17 cellular contexts compared by ENCODE assay signal in genomic region chr4:95167809-95168208, GRCh38.
DNase-seq lines count a peak whose midpoint lies in the region; ATAC-seq, FAIRE-seq and TF ChIP-seq lines count a peak whose summit lies in the region.
"Had no signal": no experiment of that assay in that cellular context is flagged by ENCODE, and none has a peak within 500 bp of the region (broad histone marks: within the 10 kb centered on the region; RNA-seq: fewer than 3 reads in every experiment).

No MANE protein-coding gene starts in this region.

- H3K27ac ChIP-seq in A549 (no peak overlapping the region), esophagus muscularis mucosa (replicated peaks in 1 of 4) (no peak overlapping the region)
- H3K27ac ChIP-seq: cardiac muscle cell, right atrium auricular region, testis had no signal

- no peak overlapping the region for H3K4me3 ChIP-seq in A549
- H3K4me3 ChIP-seq in esophagus muscularis mucosa, result no peak overlapping the region
- H3K4me3 ChIP-seq: cardiac muscle cell, right atrium auricular region, testis had no signal

- H3K27me3 ChIP-seq in esophagus muscularis mucosa, result no peaks in the 10 kb centered on the region
- H3K27me3 ChIP-seq: cardiac muscle cell, right atrium auricular region, testis had no signal

- TF ChIP-seq POLR2A in A549 (IDR thresholded peaks at IDR 0.05; ENCODE audit: low read length), result no peak
- TF ChIP-seq POLR2A in esophagus muscularis mucosa (IDR thresholded peaks at IDR 0.05; ENCODE audit: low read depth), result no peak

- no peaks in the 10 kb centered on the region for H3K9me3 ChIP-seq in A549
- no peaks in the 10 kb centered on the region for H3K9me3 ChIP-seq in esophagus muscularis mucosa
- H3K9me3 ChIP-seq: right atrium auricular region, testis had no signal

- POLR2A ChIA-PET in A549 (lab: Yijun Ruan, JAX), result no interaction called here

- DNase-seq in A549 (ENCODE audit: low read depth in 1 of 2, low spot score in 1 of 2), result no peak
- peak; percentile 30 for DNase-seq in H4 (ENCODE audit: low spot score)
- peak; percentile 58 for DNase-seq in OCI-M1 (lab: John Stamatoyannopoulos, UW)
- DNase-seq in esophagus muscularis mucosa (ENCODE audit: extremely low spot score), result peak; percentile 39
- no peak for DNase-seq in GM10266 (ENCODE audit: extremely low spot score)
- DNase-seq: activated naive CD8-positive, alpha-beta T cell treated with anti-CD3 and anti-CD28 coated beads, Interleukin-2, amount 50 U/mL, for 24 hours; effector memory CD8-positive, alpha-beta T cell; hippocampal formation; midbrain; NCI-H1417 treated with DMSO at 0.1 percent for 48 hours; NCI-H2227 treated with DMSO at 0.1 percent for 48 hours; testis had no signal

- ATAC-seq in A549 (no peak), GM19452 (IDR thresholded peaks at IDR 0.05; ENCODE audit: unreplicated experiment) (no peak), GM21825 (IDR thresholded peaks at IDR 0.05; ENCODE audit: unreplicated experiment) (no peak)
- ATAC-seq: activated naive CD8-positive, alpha-beta T cell treated with anti-CD3 and anti-CD28 coated beads, Interleukin-2, amount 50 U/mL, for 24 hours; effector memory CD8-positive, alpha-beta T cell had no signal

- 93% methylated on average over 7 of the region's 7 CpGs for WGBS in A549 (ENCODE audit: missing lambda C conversion rate)
- 87% methylated on average over 7 of the region's 7 CpGs for WGBS in esophagus muscularis mucosa

- TF ChIP-seq CTCF in A549 (IDR thresholded peaks at IDR 0.05) (no peak), esophagus muscularis mucosa (IDR thresholded peaks at IDR 0.05) (no peak), GM10266 (IDR thresholded peaks at IDR 0.05; ENCODE audit: control insufficient read depth, insufficient read depth, low read depth, missing control alignments) (no peak)

- intact Hi-C loops in esophagus muscularis mucosa (cut with DNase I), result no loop called here

- H3K4me1 ChIP-seq in A549 (no peaks in the 10 kb centered on the region), esophagus muscularis mucosa (no peaks in the 10 kb centered on the region)
- H3K4me1 ChIP-seq: right atrium auricular region had no signal

- CTCF ChIA-PET in A549 (lab: Yijun Ruan, JAX), result interaction anchor here (0.9 kb wide), 1 partner anchor 11 kb away, joined by 3 read pairs; no protein-coding TSS in a partner anchor

- no peaks in the 10 kb centered on the region for H3K36me3 ChIP-seq in esophagus muscularis mucosa
- H3K36me3 ChIP-seq: right atrium auricular region had no signal

- 0 out of 5 replicates have a peak, but pooled peaks have one; percentile 12 to 18 for TF ChIP-seq RAD21 in A549 (conservative IDR thresholded peaks at IDR 0.05 in 1 of 2, IDR thresholded peaks at IDR 0.05 in 1 of 2)

- FAIRE-seq in A549 (lab: Jason Lieb, UNC), result no peak
- FAIRE-seq: TTC549 had no signal

- no peak for TF ChIP-seq EP300 in A549 (IDR thresholded peaks at IDR 0.05)
- no peak for TF ChIP-seq EP300 in esophagus muscularis mucosa (IDR thresholded peaks at IDR 0.05)

- no peak overlapping the region for H3K4me2 ChIP-seq in A549

TF ChIP-seq in A549, 52 proteins besides CTCF, POLR2A, EP300 and RAD21:
- TF ChIP-seq ZNF302 (CRISPR knock-in tag; IDR thresholded peaks at IDR 0.05), result no peak
- TF ChIP-seq FOXS1 (CRISPR knock-in tag; IDR thresholded peaks at IDR 0.05), result no peak
- TF ChIP-seq POLR2AphosphoS2 (conservative IDR thresholded peaks at IDR 0.05; ENCODE audit: low read length), result no peak
- TF ChIP-seq MAX (IDR thresholded peaks at IDR 0.05), result no peak
- no peak for TF ChIP-seq SMC3 (IDR thresholded peaks at IDR 0.05)
- TF ChIP-seq ZC3H11A (IDR thresholded peaks at IDR 0.05), result no peak
- no peak for TF ChIP-seq ZFP36 (IDR thresholded peaks at IDR 0.05; ENCODE audit: borderline replicate concordance, partially characterized antibody)
- no peak for TF ChIP-seq MAZ (IDR thresholded peaks at IDR 0.05; ENCODE audit: borderline replicate concordance, low read depth, low read length)
- no peak for TF ChIP-seq HOXB5 (CRISPR knock-in tag; IDR thresholded peaks at IDR 0.05)
- no peak for TF ChIP-seq FOSL2 (IDR thresholded peaks at IDR 0.05)
- TF ChIP-seq FOSL2 (CRISPR knock-in tag; IDR thresholded peaks at IDR 0.05), result no peak
- TF ChIP-seq GATA3 (IDR thresholded peaks at IDR 0.05; ENCODE audit: borderline replicate concordance), result no peak
- no peak for TF ChIP-seq CBX2 (IDR thresholded peaks at IDR 0.05; ENCODE audit: borderline replicate concordance, low read depth)
- no peak for TF ChIP-seq TP53 (CRISPR knock-in tag; IDR thresholded peaks at IDR 0.05)
- TF ChIP-seq HDAC2 (IDR thresholded peaks at IDR 0.05), result no peak
- TF ChIP-seq RCOR1 (IDR thresholded peaks at IDR 0.05; ENCODE audit: low read depth, low read length), result no peak
- TF ChIP-seq MAFK (IDR thresholded peaks at IDR 0.05; ENCODE audit: partially characterized antibody), result no peak
- TF ChIP-seq NPAS2 (CRISPR knock-in tag; IDR thresholded peaks at IDR 0.05; ENCODE audit: borderline replicate concordance), result no peak

Comparison
In these comparisons a context has a peak if more than half of its experiments do, and no peak if none do; other contexts are left out.
1. DNase-seq: peak in H4 (single experiment), OCI-M1 (single experiment) and esophagus muscularis mucosa (single experiment); none in A549 (0 of 2) and GM10266 (single experiment).